In genomic region chr1:95021794-95022193, GRCh38 we compare ENCODE assay signal across 15 cellular contexts. TPM values are rescaled to one million over a fixed set of nuclear protein-coding genes. Genes with fewer than 3 reads are reported as not detected.
DNase-seq lines count a peak whose midpoint lies in the region; ATAC-seq and TF ChIP-seq lines count a peak whose summit lies in the region.
"Had no signal": no experiment of that assay in that cellular context is flagged by ENCODE, and none has a peak within 500 bp of the region (broad histone marks: within the 10 kb centered on the region; RNA-seq: fewer than 3 reads in every experiment).

No MANE protein-coding gene starts in this region.

- H3K27ac ChIP-seq in AG04450 (ENCODE audit: low read depth, low read length) (peak overlapping the region; percentile 42), ascending aorta (peak overlapping the region; percentile 78 to 85), left ventricle myocardium inferior (replicated peaks) (peak overlapping the region; percentile 57), sigmoid colon (peak overlapping the region; percentile 68 to 75 (median 70))
- H3K27ac ChIP-seq: BLaER1 had no signal

- intact Hi-C loops in ascending aorta (cut with DNase I), result loop anchor here (1.0 to 5.0 kb wide), 3 partner anchors 49 to 159 kb away; partner anchors contain the start of gene CNN3
- intact Hi-C loops in left ventricle myocardium inferior (cut with micrococcal nuclease), result no loop called here
- intact Hi-C loops in sigmoid colon (cut with DNase I), result loop anchor here (5.0 kb wide), 1 partner anchor 39 kb away; no protein-coding TSS in a partner anchor

- ATAC-seq in GM18909 (IDR thresholded peaks at IDR 0.05; ENCODE audit: poor library complexity, unreplicated experiment), result no peak
- ATAC-seq: activated CD8-positive, alpha-beta T cell treated with anti-CD3 and anti-CD28 coated beads, Interleukin-2, amount 10 ng/mL, durations not matched to agents 7 days and 5 days; HCT116 had no signal

- H3K27me3 Mint-ChIP-seq in immature natural killer cell (ENCODE audit: low read depth in 3 of 3), result no peaks in the 10 kb centered on the region
- H3K27me3 Mint-ChIP-seq in activated CD4-positive, alpha-beta T cell treated with anti-CD3 and anti-CD28 coated beads, Interleukin-2, amount 10 ng/mL, durations not matched to agents 7 days and 5 days, result no peaks in the 10 kb centered on the region

- CTCF ChIA-PET in AG04450 (lab: Charles Lee), result interaction anchor here (1.5 to 1.6 kb wide), 2 partner anchors 20 to 22 kb away, joined by 8 read pairs; no protein-coding TSS in a partner anchor
- CTCF ChIA-PET in activated CD4-positive, alpha-beta T cell treated with anti-CD3 and anti-CD28 coated beads, Interleukin-2, amount 10 ng/mL, durations not matched to agents 7 days and 5 days (lab: Charles Lee), result interaction anchor here (0.9 kb wide), 1 partner anchor 22 kb away, joined by 3 read pairs; no protein-coding TSS in a partner anchor

- TF ChIP-seq EP300 in sigmoid colon (IDR thresholded peaks at IDR 0.05), result no peak

- peaks cover 3 to 27% of the 10 kb centered on the region in 2 donors for H3K4me1 ChIP-seq in ascending aorta
- peaks cover 48% of the 10 kb centered on the region for H3K4me1 ChIP-seq in left ventricle myocardium inferior
- peaks cover 0 to 33% (median 18%) of the 10 kb centered on the region in 4 donors for H3K4me1 ChIP-seq in sigmoid colon

- no peak for DNase-seq in AG04450 (ENCODE audit: low read depth, low spot score)
- DNase-seq in ascending aorta (ENCODE audit: low spot score in 2 of 2), result no peak
- DNase-seq in left ventricle myocardium inferior, result no peak
- peak; percentile 75 for DNase-seq in sigmoid colon
- DNase-seq in iPS-NIHi11 (ENCODE audit: low spot score), result no peak
- no peak for DNase-seq in immature natural killer cell
- no peak for DNase-seq in activated CD4-positive, alpha-beta T cell treated with anti-CD3 and anti-CD28 coated beads, Interleukin-2, amount 10 ng/mL, durations not matched to agents 7 days and 5 days
- DNase-seq: activated CD8-positive, alpha-beta T cell treated with anti-CD3 and anti-CD28 coated beads, Interleukin-2, amount 10 ng/mL, durations not matched to agents 7 days and 5 days; mesendoderm; NCI-H510A treated with DMSO at 0.1 percent for 48 hours; stimulated activated CD4-positive, alpha-beta T cell treated with anti-CD3 and anti-CD28 coated beads, Interleukin-15, amount 100 ng/mL, for 24 hours; stimulated activated naive CD4-positive, alpha-beta T cell treated with Interleukin-2 at 50 U/mL for 16 hours had no signal

- POLR2A ChIA-PET in AG04450 (lab: Yijun Ruan, JAX), result interaction anchor here (1.1 kb wide), 1 partner anchor 9 kb away, joined by 4 read pairs; no protein-coding TSS in a partner anchor
- POLR2A ChIA-PET in activated CD4-positive, alpha-beta T cell treated with anti-CD3 and anti-CD28 coated beads, Interleukin-2, amount 10 ng/mL, durations not matched to agents 7 days and 5 days (lab: Charles Lee), result no interaction called here

- H3K36me3 ChIP-seq in ascending aorta, result peaks cover 0 to 2% of the 10 kb centered on the region in 2 donors
- H3K36me3 ChIP-seq in left ventricle myocardium inferior, result peaks cover 17% of the 10 kb centered on the region
- peaks cover 0 to 13% (median 0%) of the 10 kb centered on the region in 4 donors for H3K36me3 ChIP-seq in sigmoid colon

- TF ChIP-seq POLR2A in sigmoid colon (IDR thresholded peaks at IDR 0.05), result no peak

- no peak for TF ChIP-seq CTCF in AG04450 (IDR thresholded peaks at IDR 0.05; ENCODE audit: low read depth, low read length)
- no peak for TF ChIP-seq CTCF in ascending aorta (IDR thresholded peaks at IDR 0.05)
- no peak for TF ChIP-seq CTCF in left ventricle myocardium inferior (IDR thresholded peaks at IDR 0.05; ENCODE audit: borderline replicate concordance)
- TF ChIP-seq CTCF in sigmoid colon (IDR thresholded peaks at IDR 0.05), result no peak

- WGBS in sigmoid colon, 2 donors, result 62 to 74% methylated on average over 3 of the region's 3 CpGs

- H3K4me3 Mint-ChIP-seq in immature natural killer cell, result no peak overlapping the region
- H3K4me3 Mint-ChIP-seq in activated CD4-positive, alpha-beta T cell treated with anti-CD3 and anti-CD28 coated beads, Interleukin-2, amount 10 ng/mL, durations not matched to agents 7 days and 5 days, result no peak overlapping the region
- H3K4me3 Mint-ChIP-seq: activated CD8-positive, alpha-beta T cell treated with anti-CD3 and anti-CD28 coated beads, Interleukin-2, amount 10 ng/mL, durations not matched to agents 7 days and 5 days had no signal

- no peak overlapping the region for H3K27ac Mint-ChIP-seq in immature natural killer cell
- H3K27ac Mint-ChIP-seq in activated CD4-positive, alpha-beta T cell treated with anti-CD3 and anti-CD28 coated beads, Interleukin-2, amount 10 ng/mL, durations not matched to agents 7 days and 5 days, result no peak overlapping the region
- H3K27ac Mint-ChIP-seq: activated CD8-positive, alpha-beta T cell treated with anti-CD3 and anti-CD28 coated beads, Interleukin-2, amount 10 ng/mL, durations not matched to agents 7 days and 5 days had no signal

- H3K4me1 Mint-ChIP-seq in immature natural killer cell, result no peaks in the 10 kb centered on the region
- H3K4me1 Mint-ChIP-seq in activated CD4-positive, alpha-beta T cell treated with anti-CD3 and anti-CD28 coated beads, Interleukin-2, amount 10 ng/mL, durations not matched to agents 7 days and 5 days, result peaks cover 8% of the 10 kb centered on the region

- peaks cover 4 to 18% (median 11%) of the 10 kb centered on the region in 3 donors for H3K36me3 Mint-ChIP-seq in immature natural killer cell
- no peaks in the 10 kb centered on the region for H3K36me3 Mint-ChIP-seq in activated CD4-positive, alpha-beta T cell treated with anti-CD3 and anti-CD28 coated beads, Interleukin-2, amount 10 ng/mL, durations not matched to agents 7 days and 5 days (ENCODE audit: low read depth)

- H3K27me3 ChIP-seq in AG04450 (ENCODE audit: control insufficient read depth, insufficient read depth, low read length) (no peaks in the 10 kb centered on the region), ascending aorta (no peaks in the 10 kb centered on the region), left ventricle myocardium inferior (ENCODE audit: low read depth) (no peaks in the 10 kb centered on the region), sigmoid colon (no peaks in the 10 kb centered on the region)
- H3K27me3 ChIP-seq: BLaER1 had no signal

- H3K4me3 ChIP-seq in AG04450 (ENCODE audit: low read depth, low read length) (peak overlapping the region; percentile 38), ascending aorta (peak overlapping the region; percentile 17 to 41), left ventricle myocardium inferior (peak overlapping the region; percentile 29), sigmoid colon (peak overlapping the region in 3 of 4 donors; percentile 11 to 15 (median 13))
- H3K4me3 ChIP-seq: BLaER1 had no signal

- no peaks in the 10 kb centered on the region for H3K9me3 Mint-ChIP-seq in immature natural killer cell
- H3K9me3 Mint-ChIP-seq in activated CD4-positive, alpha-beta T cell treated with anti-CD3 and anti-CD28 coated beads, Interleukin-2, amount 10 ng/mL, durations not matched to agents 7 days and 5 days, result no peaks in the 10 kb centered on the region

- H3K9me3 ChIP-seq in AG04450 (ENCODE audit: control insufficient read depth, insufficient read depth, low read length) (peaks cover 5% of the 10 kb centered on the region; the same call in 1 of the 2 replicates), ascending aorta (peaks cover 3 to 6% of the 10 kb centered on the region in 2 donors), left ventricle myocardium inferior (replicated peaks) (peaks cover 10% of the 10 kb centered on the region), sigmoid colon (no peaks in the 10 kb centered on the region)

RNA-seq across cellular contexts. Expression of gene ALG14, which starts 51.0 kb away (rescaled TPM):
- polyA plus RNA-seq in AG04450 (2011; rRNA removed), result 2.6 and 3.1 TPM in 2 replicates
- polyA minus RNA-seq in AG04450 (2011; rRNA and poly(A)+ RNA removed), result 3.8 and 5.6 TPM in 2 replicates
- not detected for total RNA-seq in ascending aorta
- 2.6 TPM for total RNA-seq in left ventricle myocardium inferior
- total RNA-seq in sigmoid colon, result 1 to 10 TPM in 2 of 4 donors, under 1 TPM in 2; 0.55 to 1.8 (median 1.1) TPM
- polyA plus RNA-seq in sigmoid colon, result 1 to 10 TPM; 1.8 to 2.7 (median 1.8) TPM
- 1 to 10 TPM; 3.1 to 5.4 (median 3.2) TPM for polyA plus RNA-seq in immature natural killer cell
- 1 to 10 TPM; 2.3 to 3.4 TPM for total RNA-seq in activated CD4-positive, alpha-beta T cell treated with anti-CD3 and anti-CD28 coated beads, Interleukin-2, amount 10 ng/mL, durations not matched to agents 7 days and 5 days
